ENCODE assay signal across 19 cellular contexts in genomic region chr6:54107470-54107869, GRCh38. TPM values are rescaled to one million over a fixed set of nuclear protein-coding genes. Genes with fewer than 3 reads are reported as not detected.
DNase-seq lines count a peak whose midpoint lies in the region; ATAC-seq and TF ChIP-seq lines count a peak whose summit lies in the region.
"Had no signal": no experiment of that assay in that cellular context is flagged by ENCODE, and none has a peak within 500 bp of the region (broad histone marks: within the 10 kb centered on the region; RNA-seq: fewer than 3 reads in every experiment).

No MANE protein-coding gene starts in this region.

- in situ Hi-C loops in mammary epithelial cell (cut with MboI; ENCODE audit: low sequenced_read_pairs in 2 of 2): no loop called here

- no peak for DNase-seq in mammary epithelial cell
- DNase-seq in MCF 10A (ENCODE audit: unreplicated experiment): no peak
- DNase-seq in right cardiac atrium: no peak
- no peak for DNase-seq in SW480 (ENCODE audit: low spot score)
- no peak for DNase-seq in NCI-H1694 (lab: John Stamatoyannopoulos, UW)
- DNase-seq in activated CD4-positive, alpha-beta T cell treated with anti-CD3 and anti-CD28 coated beads, Interleukin-2, amount 50 U/mL, for 4 hours: no peak
- DNase-seq: AML-193; CD4-positive, CD25-positive, alpha-beta regulatory T cell; DND-41; GDM1; NCI-H1436; NCI-H2227 treated with DMSO at 0.1 percent for 48 hours; NCI-H774; Peyer's patch; SHP77 treated with DMSO at 0.1 percent for 48 hours had no signal

- H3K27me3 ChIP-seq in mammary epithelial cell (ENCODE audit: insufficient read depth, low read length): peaks cover 3% of the 10 kb centered on the region
- H3K27me3 ChIP-seq in endocrine pancreas (ENCODE audit: control insufficient read depth, insufficient read depth, low read length): no peaks in the 10 kb centered on the region
- no peaks in the 10 kb centered on the region for H3K27me3 ChIP-seq in right cardiac atrium (ENCODE audit: control insufficient read depth, insufficient read depth)
- H3K27me3 ChIP-seq: Peyer's patch had no signal

- H3K4me3 ChIP-seq in mammary epithelial cell (replicated peaks in 1 of 3; ENCODE audit: insufficient read depth in 1 of 3, low read depth in 2 of 3, low read length in 3 of 3) (no peak overlapping the region), endocrine pancreas (ENCODE audit: control insufficient read depth, insufficient read depth, low read length) (peak overlapping the region; percentile 72), right cardiac atrium (ENCODE audit: low read length) (no peak overlapping the region)
- H3K4me3 ChIP-seq: A549, Peyer's patch had no signal

- no peaks in the 10 kb centered on the region for H3K9me3 Mint-ChIP-seq in MCF 10A (ENCODE audit: unreplicated experiment)

- WGBS in mammary epithelial cell (ENCODE audit: low coverage, missing lambda C conversion rate): 27% methylated on average over 7 of the region's 7 CpGs
- WGBS in right cardiac atrium: 34% methylated on average over 7 of the region's 7 CpGs

- no TSS peak for BruUV-seq in mammary epithelial cell (replicated peaks; lab: Mats Ljungman, UMichigan)
- no TSS peak for BruUV-seq in MCF 10A (replicated peaks; lab: Mats Ljungman, UMichigan)

- intact Hi-C loops in mammary epithelial cell (cut with micrococcal nuclease) (no loop called here), MCF 10A (cut with micrococcal nuclease) (no loop called here), right cardiac atrium (cut with DNase I) (no loop called here)

- CTCF ChIA-PET in mammary epithelial cell (lab: Charles Lee; ENCODE audit: low non-redundant PET) (no interaction called here), MCF 10A (lab: Yijun Ruan, JAX) (no interaction called here)

- no peak overlapping the region for H3K27ac Mint-ChIP-seq in MCF 10A (ENCODE audit: low read depth, unreplicated experiment)
- H3K27ac Mint-ChIP-seq: CD4-positive, CD25-positive, alpha-beta regulatory T cell had no signal

- peak; percentile 55 to 58 for ATAC-seq in right cardiac atrium
- no peak for ATAC-seq in GM19452 (IDR thresholded peaks at IDR 0.05; ENCODE audit: unreplicated experiment)
- ATAC-seq: A549 had no signal

- H3K27ac ChIP-seq in mammary epithelial cell (ENCODE audit: insufficient read depth, low read depth, low read length): no peak overlapping the region
- no peak overlapping the region for H3K27ac ChIP-seq in right cardiac atrium (ENCODE audit: low read length)
- H3K27ac ChIP-seq: A549, HL-60, Peyer's patch had no signal

- no peak overlapping the region for H3K4me3 Mint-ChIP-seq in MCF 10A (ENCODE audit: unreplicated experiment)
- H3K4me3 Mint-ChIP-seq: CD4-positive, CD25-positive, alpha-beta regulatory T cell had no signal

- H2AFZ ChIP-seq in mammary epithelial cell (ENCODE audit: low read depth, low read length): peak overlapping the region; percentile 61

- no peaks in the 10 kb centered on the region for H3K27me3 Mint-ChIP-seq in MCF 10A (ENCODE audit: insufficient read depth, unreplicated experiment)
- H3K27me3 Mint-ChIP-seq: CD4-positive, CD25-positive, alpha-beta regulatory T cell had no signal

- H3K9ac ChIP-seq in mammary epithelial cell (ENCODE audit: insufficient read depth, low read length) (no peak overlapping the region), endocrine pancreas (ENCODE audit: control insufficient read depth, insufficient read depth, low read length) (no peak overlapping the region)

- no peaks in the 10 kb centered on the region for H3K36me3 Mint-ChIP-seq in MCF 10A (ENCODE audit: insufficient read depth, unreplicated experiment)
- H3K36me3 Mint-ChIP-seq: CD4-positive, CD25-positive, alpha-beta regulatory T cell had no signal

- no peaks in the 10 kb centered on the region for H3K79me2 ChIP-seq in mammary epithelial cell (ENCODE audit: insufficient read depth, low read length)

- H3K9me3 ChIP-seq in mammary epithelial cell (replicated peaks; ENCODE audit: insufficient read depth, low read length) (no peaks in the 10 kb centered on the region), endocrine pancreas (ENCODE audit: control insufficient read depth, low read length) (no peaks in the 10 kb centered on the region), right cardiac atrium (ENCODE audit: control insufficient read depth, low read length) (no peaks in the 10 kb centered on the region)
- H3K9me3 ChIP-seq: A549, Peyer's patch had no signal

- H4K20me1 ChIP-seq in mammary epithelial cell (ENCODE audit: insufficient read depth, low read length): no peaks in the 10 kb centered on the region

- H3K4me2 ChIP-seq in mammary epithelial cell (ENCODE audit: insufficient read depth, low read depth, low read length): no peak overlapping the region
- H3K4me2 ChIP-seq: A549 had no signal

- no peaks in the 10 kb centered on the region for H3K36me3 ChIP-seq in mammary epithelial cell (ENCODE audit: insufficient read depth, low read length)
- no peaks in the 10 kb centered on the region for H3K36me3 ChIP-seq in endocrine pancreas (ENCODE audit: control insufficient read depth, insufficient read depth, low read length)
- H3K36me3 ChIP-seq: Peyer's patch had no signal

- no peaks in the 10 kb centered on the region for H3K4me1 Mint-ChIP-seq in MCF 10A (ENCODE audit: insufficient read depth, unreplicated experiment)
- H3K4me1 Mint-ChIP-seq: CD4-positive, CD25-positive, alpha-beta regulatory T cell had no signal

- dilution Hi-C loops in mammary epithelial cell (cut with HindIII; ENCODE audit: low sequenced_read_pairs): no loop called here

- POLR2A ChIA-PET in MCF 10A (lab: Yijun Ruan, JAX): no interaction called here

- no peaks in the 10 kb centered on the region for H3K4me1 ChIP-seq in mammary epithelial cell (ENCODE audit: insufficient read depth, low read length)
- H3K4me1 ChIP-seq in endocrine pancreas (ENCODE audit: control insufficient read depth, insufficient read depth, low read length): peaks cover 20% of the 10 kb centered on the region
- H3K4me1 ChIP-seq in right cardiac atrium (ENCODE audit: control insufficient read depth, insufficient read depth, low read length): peaks cover 7% of the 10 kb centered on the region
- H3K4me1 ChIP-seq: A549, Peyer's patch had no signal

- TF ChIP-seq CTCF in mammary epithelial cell (conservative IDR thresholded peaks at IDR 0.05 in 1 of 2, IDR thresholded peaks at IDR 0.05 in 1 of 2; ENCODE audit: extremely low read depth in 1 of 2, insufficient read depth in 1 of 2, low read depth in 1 of 2, low read length in 2 of 2): no peak
- TF ChIP-seq CTCF in MCF 10A (IDR thresholded peaks at IDR 0.05; ENCODE audit: unreplicated experiment): no peak

RNA-seq across cellular contexts. Expression of gene MLIP, which starts 3.8 kb away (rescaled TPM):
- under 1 TPM in 1 of 2 donors, not detected in 1; 0.33 TPM for total RNA-seq in mammary epithelial cell
- not detected for polyA plus RNA-seq in mammary epithelial cell
- polyA minus RNA-seq in mammary epithelial cell: not detected
- total RNA-seq in MCF 10A (2022): 0.61 TPM in 1 of 2 replicates, not detected in the other
- 100 to 1,000 TPM; 255 to 336 (median 302) TPM for total RNA-seq in right cardiac atrium
- polyA plus RNA-seq in right cardiac atrium: 154 TPM
- total RNA-seq: CD4-positive, CD25-positive, alpha-beta regulatory T cell had no signal
- polyA plus RNA-seq: CD4-positive, CD25-positive, alpha-beta regulatory T cell had no signal

Comparison
In these comparisons a context has a peak if more than half of its experiments do, and no peak if none do; other contexts are left out.
1. RNA of gene MLIP, which starts 3.8 kb away (total RNA-seq): 255 to 336 TPM in right cardiac atrium; 0.33 TPM in mammary epithelial cell and 0.61 TPM in MCF 10A; every median in the first group is over 100 times any median in the second.